25 cellular contexts compared by ENCODE assay signal in genomic region chr10:70437721-70438120, GRCh38. TPM values are rescaled to one million over a fixed set of nuclear protein-coding genes. Genes with fewer than 3 reads are reported as not detected.
DNase-seq lines count a peak whose midpoint lies in the region; ATAC-seq, FAIRE-seq and TF ChIP-seq lines count a peak whose summit lies in the region.
"Had no signal": no experiment of that assay in that cellular context is flagged by ENCODE, and none has a peak within 500 bp of the region (broad histone marks: within the 10 kb centered on the region; RNA-seq: fewer than 3 reads in every experiment).

No MANE protein-coding gene starts in this region.

- peaks cover 0 to 4% of the 10 kb centered on the region in 2 experiments; a peak in 2 of 5 replicates for H3K9me3 Mint-ChIP-seq in H9

- TF ChIP-seq POLR2A in K562 (conservative IDR thresholded peaks at IDR 0.05) (no peak), body of pancreas (IDR thresholded peaks at IDR 0.05) (no peak)

- no peak overlapping the region for H3K27ac ChIP-seq in H9 (ENCODE audit: insufficient read length, low read depth, low read length)
- H3K27ac ChIP-seq in K562 (ENCODE audit: extremely low read depth, low read depth, low read length): no peak overlapping the region
- no peak overlapping the region for H3K27ac ChIP-seq in body of pancreas
- H3K27ac ChIP-seq: SK-N-MC had no signal

- H4K8ac ChIP-seq in H9 (replicated peaks; ENCODE audit: insufficient read length, low read depth, low read length): no peak overlapping the region

- no peak for TF ChIP-seq RAD21 in K562 (CRISPR knock-in tag; conservative IDR thresholded peaks at IDR 0.05 in 1 of 2, IDR thresholded peaks at IDR 0.05 in 1 of 2)

- no peak for FAIRE-seq in K562 (lab: Jason Lieb, UNC)
- FAIRE-seq: GM18507, HTR-8/SVneo had no signal

- no peak overlapping the region for H2BK12ac ChIP-seq in H9 (ENCODE audit: insufficient read length, low read depth, low read length)

- no peak overlapping the region for H3K4me3 Mint-ChIP-seq in H9

- H4K91ac ChIP-seq in H9 (ENCODE audit: insufficient read length, low read depth, low read length): no peak overlapping the region

- POLR2A ChIA-PET in K562 (lab: Yijun Ruan, JAX): interaction anchor here (0.7 to 2.3 kb wide), 2 partner anchors 33 to 1664 kb away, joined by 4 to 6 read pairs; partner anchors contain the start of gene EIF4EBP2

- no peak overlapping the region for H2BK20ac ChIP-seq in H9 (ENCODE audit: low read depth, low read length, poor library complexity, severe bottlenecking)

- no peak overlapping the region for H3K9ac ChIP-seq in H9 (ENCODE audit: extremely low read depth, insufficient read length, low read length)
- no peak overlapping the region for H3K9ac ChIP-seq in K562 (ENCODE audit: insufficient read depth in 1 of 2, low read depth in 2 of 2, low read length in 2 of 2)

- no peaks in the 10 kb centered on the region for H4K20me1 ChIP-seq in H9 (ENCODE audit: control insufficient read depth, insufficient read depth, insufficient read length)
- H4K20me1 ChIP-seq in K562 (replicated peaks; ENCODE audit: control insufficient read depth, insufficient read depth, low read length): no peaks in the 10 kb centered on the region

- DNase-seq in ELF-1 (ENCODE audit: low read depth, low spot score) (peak; percentile 49), H9 (peak; percentile 65), K562 (ENCODE audit: extremely low read depth in 1 of 4, low spot score in 3 of 4) (no peak), iPS-NIHi7 (ENCODE audit: extremely low spot score) (peak; percentile 59), body of pancreas (no peak), sciatic nerve (ENCODE audit: low spot score) (no peak), dedifferentiated amniotic fluid mesenchymal stem cell (ENCODE audit: extremely low spot score) (no peak)
- DNase-seq: Calu3, DMS79 treated with DMSO at 0.1 percent for 48 hours, KBM-7, MG63, NCI-H2029, NCI-H446 treated with DMSO at 0.1 percent for 48 hours, NCI-H526 treated with DMSO at 0.1 percent for 48 hours, SIG-M5 had no signal

- H3K4me2 ChIP-seq in H9 (ENCODE audit: insufficient read depth, insufficient read length, low read length): no peak overlapping the region
- no peak overlapping the region for H3K4me2 ChIP-seq in K562 (ENCODE audit: insufficient read depth, low read length)

- H3K36me3 Mint-ChIP-seq in H9 (ENCODE audit: insufficient read depth in 1 of 3, low read depth in 3 of 3): peaks cover 0 to 62% (median 5%) of the 10 kb centered on the region in 3 experiments; a peak in 3 of 7 replicates

- TF ChIP-seq EP300 in K562 (IDR thresholded peaks at IDR 0.05; ENCODE audit: low read length): no peak

- TF ChIP-seq CTCF in H9 (conservative IDR thresholded peaks at IDR 0.05): peak; percentile 37; the same call in 2 of the 3 replicates
- no peak for TF ChIP-seq CTCF in K562 (IDR thresholded peaks at IDR 0.05 in 2 of 3, conservative IDR thresholded peaks at IDR 0.05 in 1 of 3; ENCODE audit: insufficient read depth in 2 of 3, low read depth in 1 of 3, low read length in 3 of 3)
- no peak for TF ChIP-seq CTCF in body of pancreas (IDR thresholded peaks at IDR 0.05)

- H3K23ac ChIP-seq in H9 (ENCODE audit: insufficient read length, low read depth, low read length): no peak overlapping the region

- no peaks in the 10 kb centered on the region for H3K79me1 ChIP-seq in H9 (ENCODE audit: insufficient read depth, low read depth, low read length, poor library complexity, severe bottlenecking)

- no peak overlapping the region for H3K4me3 ChIP-seq in K562
- H3K4me3 ChIP-seq in body of pancreas: no peak overlapping the region
- H3K4me3 ChIP-seq: MG63, SK-N-MC had no signal

- H3K9me1 ChIP-seq in K562 (ENCODE audit: control insufficient read depth, insufficient read depth, low read length): no peaks in the 10 kb centered on the region

- no peak overlapping the region for H2BK120ac ChIP-seq in H9 (ENCODE audit: low read depth, low read length, poor library complexity, severe bottlenecking)

- H3K4me1 ChIP-seq in H9 (ENCODE audit: insufficient read depth, low read length) (peaks cover under 1% of the 10 kb centered on the region; the same call in 1 of the 2 replicates), K562 (replicated peaks in 1 of 2; ENCODE audit: control insufficient read depth in 2 of 2, insufficient read depth in 2 of 2, low read length in 2 of 2) (peaks cover 0 to 19% of the 10 kb centered on the region in 2 experiments; a peak in 3 of 5 replicates), body of pancreas (peaks cover 19% of the 10 kb centered on the region)

- H3K27ac Mint-ChIP-seq in H9: no peak overlapping the region

- peaks cover 14% of the 10 kb centered on the region for H3K23me2 ChIP-seq in H9 (ENCODE audit: insufficient read length, low read depth, low read length, poor library complexity, severe bottlenecking)

- H4K5ac ChIP-seq in H9 (ENCODE audit: insufficient read length, low read depth, low read length): no peak overlapping the region

- CTCF ChIA-PET in K562 (lab: Yijun Ruan, JAX; ENCODE audit: low intra/inter-chr PET ratio): no interaction called here

- no peak overlapping the region for H3T11ph ChIP-seq in H9 (ENCODE audit: low read length)

- intact Hi-C loops in K562 (cut with micrococcal nuclease) (no loop called here), body of pancreas (cut with DNase I) (no loop called here), sciatic nerve (cut with DNase I) (no loop called here)

- H2BK15ac ChIP-seq in H9 (ENCODE audit: low read depth, low read length): no peak overlapping the region

- ATAC-seq in K562 (no peak), body of pancreas (no peak), GM21447 (IDR thresholded peaks at IDR 0.05; ENCODE audit: unreplicated experiment) (no peak), sciatic nerve (no peak)
- ATAC-seq: Panc1 had no signal

- H3K9me3 ChIP-seq in H9 (ENCODE audit: control insufficient read depth, low read depth, low read length) (no peaks in the 10 kb centered on the region), K562 (replicated peaks; ENCODE audit: control insufficient read depth, insufficient read depth, low read depth, low read length) (no peaks in the 10 kb centered on the region), body of pancreas (no peaks in the 10 kb centered on the region)
- H3K9me3 ChIP-seq: MG63 had no signal

- H3K18ac ChIP-seq in H9 (ENCODE audit: insufficient read length, low read depth, low read length): no peak overlapping the region

- H3K36me3 ChIP-seq in K562 (ENCODE audit: control insufficient read depth, insufficient read depth, low read length) (no peaks in the 10 kb centered on the region), body of pancreas (replicated peaks in 1 of 2; ENCODE audit: insufficient read depth in 1 of 2, low read depth in 2 of 2) (no peaks in the 10 kb centered on the region)
- H3K36me3 ChIP-seq: MG63 had no signal

- peaks cover 31% of the 10 kb centered on the region for H3K27me3 Mint-ChIP-seq in H9 (ENCODE audit: low read depth)

- no peak overlapping the region for H3K4ac ChIP-seq in H9 (ENCODE audit: low read depth, low read length)

- no peak overlapping the region for H3K14ac ChIP-seq in H9 (ENCODE audit: insufficient read depth, low read length)

- no CpG with 5 or more reads among the region's 5 CpGs for WGBS in H9 (ENCODE audit: extremely low coverage, insufficient read length, low lambda C conversion rate)
- 1% methylated on average over 5 of the region's 5 CpGs for WGBS in K562 (ENCODE audit: insufficient coverage, low coverage, missing lambda C conversion rate)
- 52 to 56% methylated on average over 5 of the region's 5 CpGs for whole genome bisulfite sequencing in body of pancreas, 2 donors

- peaks cover 9% of the 10 kb centered on the region for H3K79me2 ChIP-seq in H9 (ENCODE audit: insufficient read depth, low read length)
- no peaks in the 10 kb centered on the region for H3K79me2 ChIP-seq in K562 (ENCODE audit: control insufficient read depth, insufficient read depth, low read length)

- H3K27me3 ChIP-seq in H9 (ENCODE audit: insufficient read depth, low read length): peaks cover 7% of the 10 kb centered on the region; the same call in 1 of the 2 replicates
- H3K27me3 ChIP-seq in K562 (ENCODE audit: control insufficient read depth in 2 of 2, insufficient read depth in 2 of 2, low read length in 2 of 2): peaks cover 53 to 68% of the 10 kb centered on the region in 2 experiments
- peaks cover 0 to 17% of the 10 kb centered on the region in 2 donors for H3K27me3 ChIP-seq in body of pancreas

- no peak overlapping the region for H2AFZ ChIP-seq in H9 (ENCODE audit: low read length)
- no peak overlapping the region for H2AFZ ChIP-seq in K562 (ENCODE audit: low read depth, low read length)

- H2AK5ac ChIP-seq in H9 (ENCODE audit: insufficient read length, low read length): no peak overlapping the region

- in situ Hi-C loops in K562 (cut with MboI): no loop called here

- no peak overlapping the region for H3K56ac ChIP-seq in H9 (ENCODE audit: insufficient read length, low read depth, low read length)

- BruUV-seq in K562 (replicated peaks; lab: Mats Ljungman, UMichigan): no TSS peak

- no peak overlapping the region for H2BK5ac ChIP-seq in H9 (ENCODE audit: insufficient read length, low read length)

- H3K4me1 Mint-ChIP-seq in H9: peaks cover 35% of the 10 kb centered on the region in 2 experiments

RNA-seq across cellular contexts. Expression of gene NODAL, which starts 3.8 kb away (rescaled TPM):
- total RNA-seq in H9 (2021) (80.7 and 84.7 TPM in 2 replicates), K562 (2014; rRNA removed) (not detected in 2 replicates), K562 (2014; rRNA removed; fragmentation: Illumina TruSeq; extraction: Trizol) (not detected in 2 replicates), K562 (2015; rRNA removed; fragmentation: Illumina TruSeq; extraction: Trizol) (not detected in 2 replicates), K562 (2021) (not detected in 2 replicates), body of pancreas (not detected), sciatic nerve (not detected)
- not detected in 2 replicates for total RNA-seq in K562 (2011; cell fraction: chromatin; rRNA removed; ENCODE audit: low replicate concordance)
- not detected in 2 replicates for total RNA-seq in K562 (2011; cell fraction: nucleolus; rRNA removed)
- total RNA-seq in K562 (2011; cell fraction: nucleoplasm; rRNA removed): not detected in 2 replicates
- polyA plus RNA-seq in K562 (2011; rRNA removed) (not detected in 2 replicates), K562 (2014; fragmentation: Illumina TruSeq; extraction: Trizol) (not detected in 2 replicates), K562 (2014; fragmentation: Nextera tagmentation; extraction: Ambion mirVana) (not detected), K562 (2014; rRNA removed) (not detected in 2 replicates)
- polyA plus RNA-seq in K562 (2011; cell fraction: cytosol; rRNA removed): not detected in 2 replicates
- not detected in 2 replicates for polyA plus RNA-seq in K562 (2011; cell fraction: nucleus; rRNA removed)
- polyA plus RNA-seq in K562 (2012): not detected in 2 replicates
- polyA minus RNA-seq in K562 (2011; rRNA and poly(A)+ RNA removed): not detected in 2 replicates
- not detected in 2 replicates for polyA minus RNA-seq in K562 (2011; cell fraction: cytosol; rRNA and poly(A)+ RNA removed)
- not detected in 2 replicates for polyA minus RNA-seq in K562 (2011; cell fraction: nucleus; rRNA and poly(A)+ RNA removed)
- total RNA-seq: A172, Calu3, H4, LHCN-M2, OCI-LY7 had no signal
- polyA plus RNA-seq: BJ had no signal

RNA-seq across cellular contexts. Expression of gene EIF4EBP2, which starts 33.8 kb away (rescaled TPM):
- total RNA-seq in H9 (2021) (91.1 and 93.2 TPM in 2 replicates), K562 (2014; rRNA removed) (18.3 and 24.5 TPM in 2 replicates), K562 (2014; rRNA removed; fragmentation: Illumina TruSeq; extraction: Trizol) (46.5 and 54.1 TPM in 2 replicates), K562 (2015; rRNA removed; fragmentation: Illumina TruSeq; extraction: Trizol) (38.1 and 39.4 TPM in 2 replicates), K562 (2021) (54.1 and 61.8 TPM in 2 replicates), body of pancreas (10 to 100 TPM; 44.9 to 47.1 TPM), sciatic nerve (57.8 TPM)
- total RNA-seq in K562 (2011; cell fraction: chromatin; rRNA removed; ENCODE audit: low replicate concordance): 14.7 and 24.0 TPM in 2 replicates
- 12.2 and 12.6 TPM in 2 replicates for total RNA-seq in K562 (2011; cell fraction: nucleolus; rRNA removed)
- total RNA-seq in K562 (2011; cell fraction: nucleoplasm; rRNA removed): 24.9 and 39.0 TPM in 2 replicates
- polyA plus RNA-seq in K562 (2011; rRNA removed) (34.9 and 38.3 TPM in 2 replicates), K562 (2014; fragmentation: Illumina TruSeq; extraction: Trizol) (57.4 and 67.5 TPM in 2 replicates), K562 (2014; fragmentation: Nextera tagmentation; extraction: Ambion mirVana) (10 to 100 TPM; 16.1 to 25.5 TPM), K562 (2014; rRNA removed) (27.5 and 31.3 TPM in 2 replicates)
- polyA plus RNA-seq in K562 (2011; cell fraction: cytosol; rRNA removed): 16.6 and 34.9 TPM in 2 replicates
- 12.7 and 16.0 TPM in 2 replicates for polyA plus RNA-seq in K562 (2011; cell fraction: nucleus; rRNA removed)
- 46.6 and 46.7 TPM in 2 replicates for polyA plus RNA-seq in K562 (2012)
- 58.4 and 64.6 TPM in 2 replicates for polyA minus RNA-seq in K562 (2011; rRNA and poly(A)+ RNA removed)
- 32.8 and 50.2 TPM in 2 replicates for polyA minus RNA-seq in K562 (2011; cell fraction: cytosol; rRNA and poly(A)+ RNA removed)
- polyA minus RNA-seq in K562 (2011; cell fraction: nucleus; rRNA and poly(A)+ RNA removed): 5.9 and 11.8 TPM in 2 replicates

RNA-seq across cellular contexts. Expression of gene PALD1, which starts 40.8 kb away (rescaled TPM):
- total RNA-seq in H9 (2021) (21.1 and 21.6 TPM in 2 replicates), K562 (2014; rRNA removed) (0.09 and 0.16 TPM in 2 replicates), K562 (2014; rRNA removed; fragmentation: Illumina TruSeq; extraction: Trizol) (0.03 and 0.07 TPM in 2 replicates), K562 (2015; rRNA removed; fragmentation: Illumina TruSeq; extraction: Trizol) (0.04 and 0.07 TPM in 2 replicates), K562 (2021) (0.27 and 0.29 TPM in 2 replicates), body of pancreas (10 to 100 TPM in 1 of 2 donors, 1 to 10 TPM in 1; 4.9 to 11.7 TPM), sciatic nerve (7.8 TPM)
- 0.14 and 0.72 TPM in 2 replicates for total RNA-seq in K562 (2011; cell fraction: chromatin; rRNA removed; ENCODE audit: low replicate concordance)
- total RNA-seq in K562 (2011; cell fraction: nucleolus; rRNA removed): 0.26 and 0.67 TPM in 2 replicates
- total RNA-seq in K562 (2011; cell fraction: nucleoplasm; rRNA removed): 0.15 and 0.29 TPM in 2 replicates
- polyA plus RNA-seq in K562 (2011; rRNA removed) (0.13 and 0.26 TPM in 2 replicates), K562 (2014; fragmentation: Illumina TruSeq; extraction: Trizol) (0.03 and 0.15 TPM in 2 replicates), K562 (2014; fragmentation: Nextera tagmentation; extraction: Ambion mirVana) (not detected), K562 (2014; rRNA removed) (0.13 and 0.15 TPM in 2 replicates)
- 0.18 and 0.25 TPM in 2 replicates for polyA plus RNA-seq in K562 (2011; cell fraction: cytosol; rRNA removed)
- polyA plus RNA-seq in K562 (2011; cell fraction: nucleus; rRNA removed): 0.53 and 0.81 TPM in 2 replicates
- 0.08 and 0.11 TPM in 2 replicates for polyA plus RNA-seq in K562 (2012)
- polyA minus RNA-seq in K562 (2011; rRNA and poly(A)+ RNA removed): 0.15 and 0.25 TPM in 2 replicates
- polyA minus RNA-seq in K562 (2011; cell fraction: cytosol; rRNA and poly(A)+ RNA removed): 0.19 TPM in 1 of 2 replicates, not detected in the other
- polyA minus RNA-seq in K562 (2011; cell fraction: nucleus; rRNA and poly(A)+ RNA removed): under 0.01 and 0.44 TPM in 2 replicates

RNA-seq across cellular contexts. Expression of gene LRRC20, which starts 55.3 kb away (rescaled TPM):
- 4.8 and 6.0 TPM in 2 replicates for total RNA-seq in H9 (2021)
- 4.7 and 10.3 TPM in 2 replicates for total RNA-seq in K562 (2011; cell fraction: chromatin; rRNA removed; ENCODE audit: low replicate concordance)
- 9.0 and 9.3 TPM in 2 replicates for total RNA-seq in K562 (2011; cell fraction: nucleolus; rRNA removed)
- 6.5 and 7.2 TPM in 2 replicates for total RNA-seq in K562 (2011; cell fraction: nucleoplasm; rRNA removed)
- total RNA-seq in K562 (2014; rRNA removed): 9.8 and 14.3 TPM in 2 replicates
- total RNA-seq in K562 (2014; rRNA removed; fragmentation: Illumina TruSeq; extraction: Trizol): 3.9 and 4.4 TPM in 2 replicates
- total RNA-seq in K562 (2015; rRNA removed; fragmentation: Illumina TruSeq; extraction: Trizol): 8.6 and 10.1 TPM in 2 replicates
- total RNA-seq in K562 (2021): 12.4 and 13.1 TPM in 2 replicates
- polyA plus RNA-seq in K562 (2011; rRNA removed): 15.8 and 16.9 TPM in 2 replicates
- 28.2 and 31.1 TPM in 2 replicates for polyA plus RNA-seq in K562 (2011; cell fraction: cytosol; rRNA removed)
- polyA plus RNA-seq in K562 (2011; cell fraction: nucleus; rRNA removed): 16.1 and 16.9 TPM in 2 replicates
- polyA plus RNA-seq in K562 (2012): 11.8 and 17.5 TPM in 2 replicates
- polyA plus RNA-seq in K562 (2014; fragmentation: Illumina TruSeq; extraction: Trizol): 14.2 and 16.7 TPM in 2 replicates
- polyA plus RNA-seq in K562 (2014; fragmentation: Nextera tagmentation; extraction: Ambion mirVana): 1 to 10 TPM; 2.3 to 3.0 TPM
- polyA plus RNA-seq in K562 (2014; rRNA removed): 11.0 and 11.4 TPM in 2 replicates
- 7.1 and 11.6 TPM in 2 replicates for polyA minus RNA-seq in K562 (2011; rRNA and poly(A)+ RNA removed)
- 4.1 and 5.0 TPM in 2 replicates for polyA minus RNA-seq in K562 (2011; cell fraction: cytosol; rRNA and poly(A)+ RNA removed)
- polyA minus RNA-seq in K562 (2011; cell fraction: nucleus; rRNA and poly(A)+ RNA removed): 4.6 and 6.2 TPM in 2 replicates
- 1 to 10 TPM in 1 of 2 donors, under 1 TPM in 1; 0.66 to 1.6 TPM for total RNA-seq in body of pancreas
- total RNA-seq in sciatic nerve: 5.1 TPM

Comparison
In these comparisons a context has a peak if more than half of its experiments do, and no peak if none do; other contexts are left out.
1. DNase-seq: peak in ELF-1 (single experiment), H9 (single experiment) and iPS-NIHi7 (single experiment); none in K562 (0 of 4), body of pancreas (0 of 4), sciatic nerve (single experiment) and dedifferentiated amniotic fluid mesenchymal stem cell (single experiment).
2. RNA of gene NODAL, which starts 3.8 kb away (total RNA-seq): 80.7 to 84.7 TPM in H9; not detected in K562, not detected in body of pancreas and not detected in sciatic nerve (single experiment); every median in the first group is over 10 times any median in the second.